In genomic region chr1:176696689-176697088, GRCh38 we compare ENCODE assay signal across 16 cellular contexts.
DNase-seq lines count a peak whose midpoint lies in the region; TF ChIP-seq lines count a peak whose summit lies in the region.
"Had no signal": no experiment of that assay in that cellular context is flagged by ENCODE, and none has a peak within 500 bp of the region (broad histone marks: within the 10 kb centered on the region; RNA-seq: fewer than 3 reads in every experiment).

No MANE protein-coding gene starts in this region.

- H3K36me3 Mint-ChIP-seq in brain (no peaks in the 10 kb centered on the region), osteocyte (ENCODE audit: unreplicated experiment) (no peaks in the 10 kb centered on the region)
- H3K36me3 Mint-ChIP-seq: CD14-positive monocyte; CD4-positive, alpha-beta memory T cell had no signal

- no peaks in the 10 kb centered on the region for H3F3A ChIP-seq in Loucy (ENCODE audit: low read depth)
- no peaks in the 10 kb centered on the region for H3F3A ChIP-seq in neural cell (ENCODE audit: insufficient read depth, low read length, poor library complexity, severe bottlenecking)

- no peak for TF ChIP-seq RAD21 in neural cell (conservative IDR thresholded peaks at IDR 0.05)

- H3K27me3 ChIP-seq in Loucy (ENCODE audit: insufficient read depth, low read length, poor library complexity, severe bottlenecking) (no peaks in the 10 kb centered on the region), neural cell (ENCODE audit: insufficient read depth, low read depth, low read length) (no peaks in the 10 kb centered on the region)

- H3K36me3 ChIP-seq in Loucy (ENCODE audit: insufficient read depth, low read length) (no peaks in the 10 kb centered on the region), neural cell (ENCODE audit: insufficient read depth, low read length) (no peaks in the 10 kb centered on the region)

- H3K9me3 Mint-ChIP-seq in brain, result no peaks in the 10 kb centered on the region
- H3K9me3 Mint-ChIP-seq in osteocyte (ENCODE audit: unreplicated experiment), result no peaks in the 10 kb centered on the region
- H3K9me3 Mint-ChIP-seq: CD4-positive, alpha-beta memory T cell; H9 had no signal

- no peak overlapping the region for H3K9ac ChIP-seq in Loucy (ENCODE audit: low read depth, low read length, poor library complexity, severe bottlenecking)
- H3K9ac ChIP-seq in neural cell (ENCODE audit: low read length), result no peak overlapping the region

- H3K4me1 Mint-ChIP-seq in brain (peaks cover 44% of the 10 kb centered on the region), osteocyte (ENCODE audit: unreplicated experiment) (no peaks in the 10 kb centered on the region)
- H3K4me1 Mint-ChIP-seq: CD14-positive monocyte; CD4-positive, alpha-beta memory T cell had no signal

- H3K27ac ChIP-seq in neural cell (ENCODE audit: low read length), result peak overlapping the region; percentile 38
- H3K27ac ChIP-seq: 22Rv1, A549 had no signal

- H3K9me3 ChIP-seq in Loucy (ENCODE audit: insufficient read depth, low read depth, low read length), result no peaks in the 10 kb centered on the region
- no peaks in the 10 kb centered on the region for H3K9me3 ChIP-seq in neural cell (ENCODE audit: low read length)
- H3K9me3 ChIP-seq: A549 had no signal

- H4K20me1 ChIP-seq in Loucy (ENCODE audit: insufficient read depth, low read length, poor library complexity, severe bottlenecking), result no peaks in the 10 kb centered on the region
- no peaks in the 10 kb centered on the region for H4K20me1 ChIP-seq in neural cell (ENCODE audit: insufficient read depth)

- H3K4me3 Mint-ChIP-seq in brain (no peak overlapping the region), osteocyte (ENCODE audit: unreplicated experiment) (no peak overlapping the region)
- H3K4me3 Mint-ChIP-seq: CD14-positive monocyte; CD4-positive, alpha-beta memory T cell; H9 had no signal

- H3K4me2 ChIP-seq in Loucy (ENCODE audit: low read depth, low read length, poor library complexity, severe bottlenecking) (peak overlapping the region; percentile 32), neural cell (ENCODE audit: low read length) (no peak overlapping the region)
- H3K4me2 ChIP-seq: A549 had no signal

- no peaks in the 10 kb centered on the region for H3K79me2 ChIP-seq in Loucy (ENCODE audit: insufficient read depth, low read length)
- H3K79me2 ChIP-seq in neural cell (replicated peaks; ENCODE audit: insufficient read depth, low read length), result no peaks in the 10 kb centered on the region

- peak; percentile 16 for DNase-seq in DMS53 (lab: John Stamatoyannopoulos, UW)
- DNase-seq in DMS53 treated with DMSO at 0.1 percent for 48 hours (lab: John Stamatoyannopoulos, UW; ENCODE audit: unreplicated experiment), result no peak
- no peak for DNase-seq in osteocyte (ENCODE audit: extremely low spot score, unreplicated experiment)
- no peak for DNase-seq in T-helper 2 cell
- DNase-seq in KBM-7, result no peak
- DNase-seq: AML-193; CD4-positive, alpha-beta memory T cell; EL had no signal

- peaks cover 10% of the 10 kb centered on the region for H3K4me1 ChIP-seq in Loucy (ENCODE audit: insufficient read depth, low read length, poor library complexity, severe bottlenecking)
- H3K4me1 ChIP-seq: A549 had no signal

- in situ Hi-C loops in KBM-7 (cut with MboI; ENCODE audit: low pct_unique_long_range_greater_than_20kb, low sequenced_read_pairs), result no loop called here

- H2AFZ ChIP-seq in Loucy (ENCODE audit: low read length) (no peak overlapping the region), neural cell (ENCODE audit: low read depth, low read length) (no peak overlapping the region)

- H3K9me2 ChIP-seq in Loucy (replicated peaks; ENCODE audit: low read depth, low read length) (no peaks in the 10 kb centered on the region), neural cell (ENCODE audit: insufficient read depth, low read length) (no peaks in the 10 kb centered on the region)

- TF ChIP-seq CTCF in Loucy (conservative IDR thresholded peaks at IDR 0.05; ENCODE audit: low read length), result no peak
- TF ChIP-seq CTCF in brain (conservative IDR thresholded peaks at IDR 0.05), result no peak
- no peak for TF ChIP-seq CTCF in neural cell (IDR thresholded peaks at IDR 0.05; ENCODE audit: poor library complexity, severe bottlenecking)
- no peak for TF ChIP-seq CTCF in osteocyte (IDR thresholded peaks at IDR 0.05)

- H3K4me3 ChIP-seq in Loucy (ENCODE audit: low read length, poor library complexity, severe bottlenecking) (no peak overlapping the region), neural cell (ENCODE audit: low read length) (no peak overlapping the region)
- H3K4me3 ChIP-seq: A549, GM12878 had no signal

- H3K27me3 Mint-ChIP-seq in brain, result no peaks in the 10 kb centered on the region
- no peaks in the 10 kb centered on the region for H3K27me3 Mint-ChIP-seq in osteocyte (ENCODE audit: unreplicated experiment)

- H3K27ac Mint-ChIP-seq in brain (peak overlapping the region in 3 of 5 experiments; percentile 6 to 79 (median 7)), osteocyte (ENCODE audit: unreplicated experiment) (no peak overlapping the region)
- H3K27ac Mint-ChIP-seq: CD14-positive monocyte; CD4-positive, alpha-beta memory T cell; H9 had no signal

- peak; percentile 75 for TF ChIP-seq EP300 in neural cell (conservative IDR thresholded peaks at IDR 0.05; ENCODE audit: poor library complexity, severe bottlenecking)

TF ChIP-seq in neural cell, 6 proteins besides CTCF, POLR2A, EP300 and RAD21:
- TF ChIP-seq MXI1 (conservative IDR thresholded peaks at IDR 0.05; ENCODE audit: poor library complexity, severe bottlenecking) (no peak), REST (IDR thresholded peaks at IDR 0.05; ENCODE audit: borderline replicate concordance) (peak; percentile 82)
